In the genomic region with DNA sequence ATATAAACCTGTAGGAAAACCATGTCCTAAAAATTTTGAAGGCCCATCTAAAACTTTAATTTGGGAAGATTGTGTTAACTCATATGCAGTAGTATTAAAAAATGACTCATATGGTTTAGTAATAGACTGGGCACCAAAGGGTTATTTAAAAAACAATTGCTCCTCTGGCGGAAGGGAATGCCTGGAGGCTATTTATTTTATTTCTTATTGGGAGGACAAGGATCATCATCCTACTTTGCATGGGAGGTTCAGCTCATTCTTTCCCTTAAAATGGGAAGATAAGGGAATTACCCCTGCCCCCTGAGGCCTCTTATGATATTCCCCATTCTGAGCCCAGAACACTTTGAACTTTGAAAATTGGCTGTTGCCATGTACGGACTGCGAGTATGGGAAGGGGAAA, we compare ENCODE assay signal across 26 cellular contexts.
"Had no signal": no experiment of that assay in that cellular context is flagged by ENCODE, and none has a peak within 500 bp of the region (broad histone marks: within the 10 kb centered on the region; RNA-seq: fewer than 3 reads in every experiment).

No MANE protein-coding gene starts in this region.

- H3K4me1 ChIP-seq: pancreas, prostate gland, thyroid gland, transverse colon, upper lobe of left lung, vagina had no signal

- H3K4me3 ChIP-seq: left ventricle myocardium inferior, lung, pancreas, prostate gland, skin epidermis, stomach, testis, thyroid gland, transverse colon, upper lobe of left lung, vagina had no signal

- H3K9me3 ChIP-seq: pancreas, prostate gland, testis, thyroid gland had no signal

- H3K36me3 ChIP-seq: pancreas, prostate gland, stomach, thyroid gland, transverse colon, upper lobe of left lung, vagina had no signal

- ATAC-seq: naive thymus-derived CD8-positive, alpha-beta T cell; pancreas; right cardiac atrium; sciatic nerve; stimulated activated naive B cell treated with anti-CD40 and anti-IgM and Interleukin-4, amounts not matched to agents 10 μg/mL and 1 μg/mL and 100 μg/mL, for 72 hours; stimulated activated naive CD8-positive, alpha-beta T cell treated with anti-CD3 and anti-CD28 coated beads, Interleukin-15, Interleukin-2, amounts not matched to agents 100 U/mL and 50 U/mL, for 24 hours had no signal

- H3K27me3 ChIP-seq: pancreas, stomach, testis, thyroid gland, transverse colon, upper lobe of left lung, vagina had no signal

- H3K27ac ChIP-seq: left ventricle myocardium inferior, pancreas, prostate gland, skin epidermis, stomach, testis, thyroid gland, transverse colon, upper lobe of left lung, vagina had no signal

- DNase-seq: hypothalamus; immature natural killer cell; left ventricle myocardium inferior; midbrain; naive thymus-derived CD8-positive, alpha-beta T cell; nucleus accumbens; pancreas; posterior cingulate gyrus; retina; right cardiac atrium; stimulated activated CD4-positive, alpha-beta T cell treated with anti-CD3 and anti-CD28 coated beads, Interleukin-12 subunit alpha, Interleukin-12 subunit beta, amount 100 ng/mL, for 4 hours; stimulated activated CD4-positive, alpha-beta T cell treated with anti-CD3 and anti-CD28 coated beads, Interleukin-15, amount 100 ng/mL, for 24 hours; stimulated activated CD4-positive, alpha-beta T cell treated with anti-CD3 and anti-CD28 coated beads, Interleukin-2, amount 100 ng/mL, for 24 hours; stimulated activated CD4-positive, alpha-beta T cell treated with anti-CD3 and anti-CD28 coated beads, Interleukin-4, amount 100 ng/mL, for 1 hour; stimulated activated naive B cell treated with anti-CD40 and anti-IgM and Interleukin-4, amounts not matched to agents 10 μg/mL and 1 μg/mL and 100 μg/mL, for 72 hours; stimulated activated naive CD8-positive, alpha-beta T cell treated with anti-CD3 and anti-CD28 coated beads, Interleukin-15, Interleukin-2, amounts not matched to agents 100 U/mL and 50 U/mL, for 24 hours; stomach; testis; thyroid gland; transverse colon; upper lobe of left lung had no signal
